Comparison of ENCODE assay signal across 28 cellular contexts in the genomic region with DNA sequence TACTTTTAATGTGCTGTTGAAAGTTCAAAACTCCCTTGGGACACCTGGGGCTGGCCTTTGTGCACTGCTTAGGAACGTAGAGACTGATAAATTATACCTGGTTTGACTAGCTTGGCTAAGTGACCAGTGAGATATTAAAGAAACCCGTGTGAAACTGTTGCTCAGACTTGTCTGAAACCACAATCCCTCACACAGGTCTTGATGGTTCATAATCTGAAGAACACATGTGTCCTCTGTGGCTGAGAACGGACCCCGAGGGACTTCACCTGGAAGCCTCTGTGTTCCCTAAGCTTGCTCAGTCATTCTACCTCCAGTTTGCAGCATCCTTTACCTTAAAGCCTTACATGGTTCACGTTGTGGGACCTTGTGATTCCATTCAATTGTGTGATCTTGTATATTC.
DNase-seq lines count a peak whose midpoint lies in the region; ATAC-seq and TF ChIP-seq lines count a peak whose summit lies in the region.
"Had no signal": no experiment of that assay in that cellular context is flagged by ENCODE, and none has a peak within 500 bp of the region (broad histone marks: within the 10 kb centered on the region; RNA-seq: fewer than 3 reads in every experiment).

No MANE protein-coding gene starts in this region.

- H3F3A ChIP-seq in MM.1S (ENCODE audit: insufficient read depth, low read length) = no peaks in the 10 kb centered on the region

- H3K27ac Mint-ChIP-seq in activated T-helper 1 cell treated with anti-CD3 and anti-CD28 coated beads, Interleukin-12 subunit alpha, Interleukin-12 subunit beta, Interleukin-2, Interleukin-4 antibody, amounts not matched to agents 30 ng/mL and 10 ng/mL and 1 ng/mL, durations not matched to agents 14 hours and 24 hours and 36 hours = no peak overlapping the region
- H3K27ac Mint-ChIP-seq: T-helper 17 cell had no signal

- no peak for TF ChIP-seq CTCF in MM.1S (IDR thresholded peaks at IDR 0.05; ENCODE audit: low read length)
- no peak for TF ChIP-seq CTCF in osteoblast (IDR thresholded peaks at IDR 0.05; ENCODE audit: extremely low read depth, low read depth, low read length)

- H3K79me2 ChIP-seq in MM.1S (ENCODE audit: low read length) (no peaks in the 10 kb centered on the region), osteoblast (ENCODE audit: insufficient read depth, low read length) (no peaks in the 10 kb centered on the region)

- H3K4me2 ChIP-seq in MM.1S (ENCODE audit: low read depth, low read length) = no peak overlapping the region
- no peak overlapping the region for H3K4me2 ChIP-seq in osteoblast (ENCODE audit: insufficient read depth, low read length)
- H3K4me2 ChIP-seq: KMS-11 had no signal

- H3K9me3 ChIP-seq in MM.1S (replicated peaks; ENCODE audit: insufficient read depth, low read length) (no peaks in the 10 kb centered on the region), osteoblast (ENCODE audit: low read depth, low read length) (no peaks in the 10 kb centered on the region)
- H3K9me3 ChIP-seq: HAP-1 had no signal

- no peaks in the 10 kb centered on the region for H3K36me3 ChIP-seq in MM.1S (replicated peaks; ENCODE audit: insufficient read depth, low read length)
- no peaks in the 10 kb centered on the region for H3K36me3 ChIP-seq in osteoblast (ENCODE audit: insufficient read depth, low read length)
- H3K36me3 ChIP-seq: HAP-1 had no signal

- no peaks in the 10 kb centered on the region for H3K9me2 ChIP-seq in MM.1S (replicated peaks; ENCODE audit: insufficient read depth, low read length)

- intact Hi-C loops in sciatic nerve (cut with DNase I) = no loop called here
- intact Hi-C loops in activated T-helper 1 cell treated with anti-CD3 and anti-CD28 coated beads, Interleukin-12 subunit alpha, Interleukin-12 subunit beta, Interleukin-2, Interleukin-4 antibody, amounts not matched to agents 30 ng/mL and 10 ng/mL and 1 ng/mL, durations not matched to agents 14 hours and 24 hours and 36 hours (cut with micrococcal nuclease) = no loop called here

- H3K4me1 ChIP-seq in MM.1S (ENCODE audit: low read length) = no peaks in the 10 kb centered on the region
- no peaks in the 10 kb centered on the region for H3K4me1 ChIP-seq in osteoblast (ENCODE audit: insufficient read depth, low read length)
- H3K4me1 ChIP-seq: HAP-1 had no signal

- H4K20me1 ChIP-seq in MM.1S (ENCODE audit: insufficient read depth, low read length) = no peaks in the 10 kb centered on the region
- no peaks in the 10 kb centered on the region for H4K20me1 ChIP-seq in osteoblast (ENCODE audit: insufficient read depth, low read length)

- H3K4me3 ChIP-seq in MM.1S (ENCODE audit: low read length) (no peak overlapping the region), osteoblast (ENCODE audit: insufficient read depth, low read length) (no peak overlapping the region)
- H3K4me3 ChIP-seq: GM23248, HAP-1, SK-N-MC had no signal

- no peaks in the 10 kb centered on the region for H3K27me3 Mint-ChIP-seq in activated T-helper 1 cell treated with anti-CD3 and anti-CD28 coated beads, Interleukin-12 subunit alpha, Interleukin-12 subunit beta, Interleukin-2, Interleukin-4 antibody, amounts not matched to agents 30 ng/mL and 10 ng/mL and 1 ng/mL, durations not matched to agents 14 hours and 24 hours and 36 hours (ENCODE audit: insufficient read depth)
- H3K27me3 Mint-ChIP-seq: T-helper 17 cell had no signal

- H3K4me3 Mint-ChIP-seq in activated T-helper 1 cell treated with anti-CD3 and anti-CD28 coated beads, Interleukin-12 subunit alpha, Interleukin-12 subunit beta, Interleukin-2, Interleukin-4 antibody, amounts not matched to agents 30 ng/mL and 10 ng/mL and 1 ng/mL, durations not matched to agents 14 hours and 24 hours and 36 hours = no peak overlapping the region
- H3K4me3 Mint-ChIP-seq: T-helper 17 cell had no signal

- no peaks in the 10 kb centered on the region for H3K27me3 ChIP-seq in MM.1S (replicated peaks; ENCODE audit: insufficient read depth, low read length)
- H3K27me3 ChIP-seq in osteoblast (ENCODE audit: insufficient read depth, low read length) = no peaks in the 10 kb centered on the region

- ATAC-seq in GM18511 (IDR thresholded peaks at IDR 0.05; ENCODE audit: unreplicated experiment) (peak; percentile 64), GM21390 (IDR thresholded peaks at IDR 0.05; ENCODE audit: unreplicated experiment) (peak; percentile 61), HG03159 (IDR thresholded peaks at IDR 0.05; ENCODE audit: unreplicated experiment) (peak; percentile 42), sciatic nerve (no peak)
- ATAC-seq: PC-3, T-helper 17 cell had no signal

- H3K36me3 Mint-ChIP-seq in activated T-helper 1 cell treated with anti-CD3 and anti-CD28 coated beads, Interleukin-12 subunit alpha, Interleukin-12 subunit beta, Interleukin-2, Interleukin-4 antibody, amounts not matched to agents 30 ng/mL and 10 ng/mL and 1 ng/mL, durations not matched to agents 14 hours and 24 hours and 36 hours (ENCODE audit: low read depth) = no peaks in the 10 kb centered on the region

- peak; percentile 23 for DNase-seq in MM.1S
- no peak for DNase-seq in osteoblast (ENCODE audit: insufficient read length, low spot score, missing footprints)
- no peak for DNase-seq in sciatic nerve (ENCODE audit: low spot score)
- DNase-seq in activated T-helper 1 cell treated with anti-CD3 and anti-CD28 coated beads, Interleukin-12 subunit alpha, Interleukin-12 subunit beta, Interleukin-2, Interleukin-4 antibody, amounts not matched to agents 30 ng/mL and 10 ng/mL and 1 ng/mL, durations not matched to agents 14 hours and 24 hours and 36 hours (ENCODE audit: low spot score) = no peak
- no peak for DNase-seq in OCI-M1 (lab: John Stamatoyannopoulos, UW)
- DNase-seq: 8988T, AML-193, C1 segment of cervical spinal cord, DMS53, GDM1, GM23248, MV-4-11, NCI-H1105 treated with DMSO at 0.1 percent for 48 hours, NCI-H2081 treated with DMSO at 0.1 percent for 48 hours, NCI-H2171 treated with DMSO at 0.1 percent for 48 hours, NCI-H446, NCI-H526, PC-3, RPMI8226, SHP77 treated with DMSO at 0.1 percent for 48 hours, SW 1271, T-helper 17 cell had no signal

- H2AFZ ChIP-seq in MM.1S (ENCODE audit: low read length) (no peak overlapping the region), osteoblast (ENCODE audit: low read length) (no peak overlapping the region)
- H2AFZ ChIP-seq: GM23248 had no signal

- H3K9ac ChIP-seq in MM.1S (ENCODE audit: low read length) = no peak overlapping the region
- H3K9ac ChIP-seq: GM23248, KMS-11 had no signal

- no peaks in the 10 kb centered on the region for H3K4me1 Mint-ChIP-seq in activated T-helper 1 cell treated with anti-CD3 and anti-CD28 coated beads, Interleukin-12 subunit alpha, Interleukin-12 subunit beta, Interleukin-2, Interleukin-4 antibody, amounts not matched to agents 30 ng/mL and 10 ng/mL and 1 ng/mL, durations not matched to agents 14 hours and 24 hours and 36 hours (ENCODE audit: low read depth)
- H3K4me1 Mint-ChIP-seq: T-helper 17 cell had no signal

- no peaks in the 10 kb centered on the region for H3K9me3 Mint-ChIP-seq in activated T-helper 1 cell treated with anti-CD3 and anti-CD28 coated beads, Interleukin-12 subunit alpha, Interleukin-12 subunit beta, Interleukin-2, Interleukin-4 antibody, amounts not matched to agents 30 ng/mL and 10 ng/mL and 1 ng/mL, durations not matched to agents 14 hours and 24 hours and 36 hours

- H3K27ac ChIP-seq in MM.1S (ENCODE audit: low read length) = no peak overlapping the region
- no peak overlapping the region for H3K27ac ChIP-seq in osteoblast (ENCODE audit: low read depth, low read length)
- H3K27ac ChIP-seq: GM23248, KMS-11, SK-N-MC had no signal
